Comparison of ENCODE assay signal across 1 cellular context in the genomic region with DNA sequence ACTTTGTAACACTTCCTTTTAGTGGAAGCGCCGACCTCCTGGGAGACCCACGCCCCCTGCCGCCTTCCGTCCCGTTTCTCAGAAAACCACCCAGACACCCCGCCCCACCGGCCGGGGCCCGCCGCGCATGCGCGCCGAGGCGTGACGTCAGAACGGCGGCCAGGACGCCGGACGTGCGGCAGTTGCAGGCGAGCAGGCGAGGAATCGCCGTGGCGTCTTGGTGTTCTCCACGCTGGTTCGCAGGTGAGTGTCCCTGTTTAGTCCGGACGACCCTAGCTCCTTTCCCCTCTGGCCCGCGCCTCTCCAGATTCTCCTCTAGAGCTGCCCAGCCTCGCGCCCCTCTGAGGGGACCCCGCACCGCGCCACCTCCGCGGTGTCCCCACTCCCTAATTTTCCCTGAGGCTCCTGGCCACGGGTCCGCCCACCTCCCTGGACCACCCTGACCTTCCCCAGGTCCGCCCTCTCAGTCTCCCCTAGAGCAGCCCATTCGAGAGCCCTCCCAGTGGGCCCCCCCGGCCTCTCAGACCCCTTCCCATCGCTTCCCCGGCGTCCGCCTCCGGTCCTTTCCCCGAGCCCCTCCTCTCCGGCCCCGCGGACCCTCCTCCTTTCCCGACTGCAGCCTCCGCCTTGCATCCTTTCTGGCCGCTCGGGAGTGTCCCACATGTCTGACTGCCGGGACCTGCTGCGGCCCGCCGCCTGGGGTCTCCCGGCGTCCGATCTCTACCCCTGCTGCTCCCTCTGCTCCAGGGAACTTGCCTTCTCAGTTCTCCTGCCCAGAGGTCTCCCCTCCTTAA.
TF ChIP-seq lines count a peak whose summit lies in the region.

A gene with protein sequence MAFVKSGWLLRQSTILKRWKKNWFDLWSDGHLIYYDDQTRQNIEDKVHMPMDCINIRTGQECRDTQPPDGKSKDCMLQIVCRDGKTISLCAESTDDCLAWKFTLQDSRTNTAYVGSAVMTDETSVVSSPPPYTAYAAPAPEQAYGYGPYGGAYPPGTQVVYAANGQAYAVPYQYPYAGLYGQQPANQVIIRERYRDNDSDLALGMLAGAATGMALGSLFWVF (plus strand): TSS at position 181 of the 794 bp plus-strand sequence. CDS start 15,606 bp downstream, outside the sequence.

TF ChIP-seq in HepG2, 621 proteins besides CTCF, POLR2A, EP300 and RAD21 (continued from another document and continues in another):
- TF ChIP-seq ADNP (CRISPR knock-in tag; IDR thresholded peaks at IDR 0.05) (no peak), RXRA (CRISPR knock-in tag; IDR thresholded peaks at IDR 0.05) (no peak), TRIM24 (CRISPR knock-in tag; IDR thresholded peaks at IDR 0.05) (no peak), MAZ (IDR thresholded peaks at IDR 0.05; ENCODE audit: borderline replicate concordance, low read depth, low read length) (no peak; the same call in 1 of the 2 replicates), MAZ (CRISPR knock-in tag; IDR thresholded peaks at IDR 0.05; ENCODE audit: low read depth) (peak; percentile 76; the same call in 1 of the 2 replicates), ZNF224 (CRISPR knock-in tag; IDR thresholded peaks at IDR 0.05) (no peak; the same call in 1 of the 2 replicates), ZNF44 (CRISPR knock-in tag; IDR thresholded peaks at IDR 0.05) (0 out of 2 replicates have a peak, but pooled peaks have one; percentile 45), TCF12 (IDR thresholded peaks at IDR 0.05) (no peak), TCF12 (CRISPR knock-in tag; IDR thresholded peaks at IDR 0.05) (0 out of 2 replicates have a peak, but pooled peaks have one; percentile 57), ZNF530 (CRISPR knock-in tag; IDR thresholded peaks at IDR 0.05; ENCODE audit: low read depth) (no peak), MYNN (CRISPR knock-in tag; IDR thresholded peaks at IDR 0.05; ENCODE audit: low read depth) (no peak), RFXAP (CRISPR knock-in tag; IDR thresholded peaks at IDR 0.05; ENCODE audit: borderline replicate concordance) (no peak), KMT2B (CRISPR knock-in tag; IDR thresholded peaks at IDR 0.05) (peak; percentile 60; the same call in 1 of the 2 replicates), TBX3 (IDR thresholded peaks at IDR 0.05; ENCODE audit: borderline replicate concordance) (no peak), ZNF607 (CRISPR knock-in tag; IDR thresholded peaks at IDR 0.05; ENCODE audit: borderline replicate concordance) (peak; percentile 84; the same call in 1 of the 2 replicates), ISX (CRISPR knock-in tag; conservative IDR thresholded peaks at IDR 0.05) (no peak), HMGA1 (CRISPR knock-in tag; conservative IDR thresholded peaks at IDR 0.05) (no peak), NFKB2 (CRISPR knock-in tag; IDR thresholded peaks at IDR 0.05; ENCODE audit: borderline replicate concordance) (no peak; the same call in 1 of the 2 replicates), SIX1 (CRISPR knock-in tag; IDR thresholded peaks at IDR 0.05; ENCODE audit: borderline replicate concordance) (no peak; the same call in 1 of the 2 replicates), SAP130 (CRISPR knock-in tag; IDR thresholded peaks at IDR 0.05; ENCODE audit: low read depth) (peak; percentile 89), ATAD3A (CRISPR knock-in tag; IDR thresholded peaks at IDR 0.05) (no peak), ZNF605 (CRISPR knock-in tag; IDR thresholded peaks at IDR 0.05) (no peak), ZSCAN31 (CRISPR knock-in tag; IDR thresholded peaks at IDR 0.05; ENCODE audit: low read depth) (peak; percentile 85), ASH2L (IDR thresholded peaks at IDR 0.05; ENCODE audit: insufficient read length, low read depth, low read length) (peak; percentile 74), ZNF446 (CRISPR knock-in tag; IDR thresholded peaks at IDR 0.05) (0 out of 2 replicates have a peak, but pooled peaks have one; percentile 18), ZNF556 (CRISPR knock-in tag; IDR thresholded peaks at IDR 0.05; ENCODE audit: borderline replicate concordance) (no peak; the same call in 1 of the 2 replicates), MZF1 (CRISPR knock-in tag; IDR thresholded peaks at IDR 0.05; ENCODE audit: borderline replicate concordance) (no peak)
- TF ChIP-seq, protein P1, sequence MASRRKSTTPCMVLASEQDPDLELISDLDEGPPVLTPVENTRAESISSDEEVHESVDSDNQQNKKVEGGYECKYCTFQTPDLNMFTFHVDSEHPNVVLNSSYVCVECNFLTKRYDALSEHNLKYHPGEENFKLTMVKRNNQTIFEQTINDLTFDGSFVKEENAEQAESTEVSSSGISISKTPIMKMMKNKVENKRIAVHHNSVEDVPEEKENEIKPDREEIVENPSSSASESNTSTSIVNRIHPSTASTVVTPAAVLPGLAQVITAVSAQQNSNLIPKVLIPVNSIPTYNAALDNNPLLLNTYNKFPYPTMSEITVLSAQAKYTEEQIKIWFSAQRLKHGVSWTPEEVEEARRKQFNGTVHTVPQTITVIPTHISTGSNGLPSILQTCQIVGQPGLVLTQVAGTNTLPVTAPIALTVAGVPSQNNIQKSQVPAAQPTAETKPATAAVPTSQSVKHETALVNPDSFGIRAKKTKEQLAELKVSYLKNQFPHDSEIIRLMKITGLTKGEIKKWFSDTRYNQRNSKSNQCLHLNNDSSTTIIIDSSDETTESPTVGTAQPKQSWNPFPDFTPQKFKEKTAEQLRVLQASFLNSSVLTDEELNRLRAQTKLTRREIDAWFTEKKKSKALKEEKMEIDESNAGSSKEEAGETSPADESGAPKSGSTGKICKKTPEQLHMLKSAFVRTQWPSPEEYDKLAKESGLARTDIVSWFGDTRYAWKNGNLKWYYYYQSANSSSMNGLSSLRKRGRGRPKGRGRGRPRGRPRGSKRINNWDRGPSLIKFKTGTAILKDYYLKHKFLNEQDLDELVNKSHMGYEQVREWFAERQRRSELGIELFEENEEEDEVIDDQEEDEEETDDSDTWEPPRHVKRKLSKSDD (CRISPR knock-in tag; IDR thresholded peaks at IDR 0.05; ENCODE audit: low read depth), result no peak
- TF ChIP-seq, protein P2, sequence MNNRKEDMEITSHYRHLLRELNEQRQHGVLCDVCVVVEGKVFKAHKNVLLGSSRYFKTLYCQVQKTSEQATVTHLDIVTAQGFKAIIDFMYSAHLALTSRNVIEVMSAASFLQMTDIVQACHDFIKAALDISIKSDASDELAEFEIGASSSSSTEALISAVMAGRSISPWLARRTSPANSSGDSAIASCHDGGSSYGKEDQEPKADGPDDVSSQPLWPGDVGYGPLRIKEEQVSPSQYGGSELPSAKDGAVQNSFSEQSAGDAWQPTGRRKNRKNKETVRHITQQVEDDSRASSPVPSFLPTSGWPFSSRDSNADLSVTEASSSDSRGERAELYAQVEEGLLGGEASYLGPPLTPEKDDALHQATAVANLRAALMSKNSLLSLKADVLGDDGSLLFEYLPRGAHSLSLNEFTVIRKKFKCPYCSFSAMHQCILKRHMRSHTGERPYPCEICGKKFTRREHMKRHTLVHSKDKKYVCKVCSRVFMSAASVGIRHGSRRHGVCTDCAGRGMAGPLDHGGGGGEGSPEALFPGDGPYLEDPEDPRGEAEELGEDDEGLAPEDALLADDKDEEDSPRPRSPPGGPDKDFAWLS (CRISPR knock-in tag; IDR thresholded peaks at IDR 0.05; ENCODE audit: borderline replicate concordance), result no peak
- TF ChIP-seq, protein P3, sequence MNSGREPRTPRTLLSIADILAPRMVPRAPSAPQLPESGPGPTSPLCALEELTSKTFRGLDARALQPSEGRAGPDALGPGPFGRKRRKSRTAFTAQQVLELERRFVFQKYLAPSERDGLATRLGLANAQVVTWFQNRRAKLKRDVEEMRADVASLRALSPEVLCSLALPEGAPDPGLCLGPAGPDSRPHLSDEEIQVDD (CRISPR knock-in tag; IDR thresholded peaks at IDR 0.05; ENCODE audit: borderline replicate concordance), result no peak
- TF ChIP-seq, protein P4, sequence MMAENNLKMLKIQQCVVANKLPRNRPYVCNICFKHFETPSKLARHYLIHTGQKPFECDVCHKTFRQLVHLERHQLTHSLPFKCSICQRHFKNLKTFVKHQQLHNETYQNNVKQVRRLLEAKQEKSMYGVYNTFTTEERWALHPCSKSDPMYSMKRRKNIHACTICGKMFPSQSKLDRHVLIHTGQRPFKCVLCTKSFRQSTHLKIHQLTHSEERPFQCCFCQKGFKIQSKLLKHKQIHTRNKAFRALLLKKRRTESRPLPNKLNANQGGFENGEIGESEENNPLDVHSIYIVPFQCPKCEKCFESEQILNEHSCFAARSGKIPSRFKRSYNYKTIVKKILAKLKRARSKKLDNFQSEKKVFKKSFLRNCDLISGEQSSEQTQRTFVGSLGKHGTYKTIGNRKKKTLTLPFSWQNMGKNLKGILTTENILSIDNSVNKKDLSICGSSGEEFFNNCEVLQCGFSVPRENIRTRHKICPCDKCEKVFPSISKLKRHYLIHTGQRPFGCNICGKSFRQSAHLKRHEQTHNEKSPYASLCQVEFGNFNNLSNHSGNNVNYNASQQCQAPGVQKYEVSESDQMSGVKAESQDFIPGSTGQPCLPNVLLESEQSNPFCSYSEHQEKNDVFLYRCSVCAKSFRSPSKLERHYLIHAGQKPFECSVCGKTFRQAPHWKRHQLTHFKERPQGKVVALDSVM (CRISPR knock-in tag; IDR thresholded peaks at IDR 0.05), result no peak; the same call in 1 of the 2 replicates
- TF ChIP-seq, protein P5, sequence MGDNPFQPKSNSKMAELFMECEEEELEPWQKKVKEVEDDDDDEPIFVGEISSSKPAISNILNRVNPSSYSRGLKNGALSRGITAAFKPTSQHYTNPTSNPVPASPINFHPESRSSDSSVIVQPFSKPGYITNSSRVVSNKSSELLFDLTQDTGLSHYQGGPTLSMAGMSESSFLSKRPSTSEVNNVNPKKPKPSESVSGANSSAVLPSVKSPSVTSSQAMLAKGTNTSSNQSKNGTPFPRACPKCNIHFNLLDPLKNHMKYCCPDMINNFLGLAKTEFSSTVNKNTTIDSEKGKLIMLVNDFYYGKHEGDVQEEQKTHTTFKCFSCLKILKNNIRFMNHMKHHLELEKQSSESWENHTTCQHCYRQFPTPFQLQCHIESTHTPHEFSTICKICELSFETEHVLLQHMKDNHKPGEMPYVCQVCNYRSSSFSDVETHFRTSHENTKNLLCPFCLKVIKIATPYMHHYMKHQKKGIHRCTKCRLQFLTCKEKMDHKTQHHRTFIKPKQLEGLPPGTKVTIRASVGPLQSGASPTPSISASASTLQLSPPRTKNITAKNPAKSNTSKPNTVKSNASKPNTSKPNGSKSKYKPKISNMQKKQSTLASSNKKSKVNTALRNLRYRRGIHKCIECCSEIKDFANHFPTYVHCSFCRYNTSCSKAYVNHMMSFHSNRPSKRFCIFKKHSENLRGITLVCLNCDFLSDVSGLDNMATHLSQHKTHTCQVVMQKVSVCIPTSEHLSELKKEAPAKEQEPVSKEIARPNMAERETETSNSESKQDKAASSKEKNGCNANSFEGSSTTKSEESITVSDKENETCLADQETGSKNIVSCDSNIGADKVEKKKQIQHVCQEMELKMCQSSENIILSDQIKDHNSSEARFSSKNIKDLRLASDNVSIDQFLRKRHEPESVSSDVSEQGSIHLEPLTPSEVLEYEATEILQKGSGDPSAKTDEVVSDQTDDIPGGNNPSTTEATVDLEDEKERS (CRISPR knock-in tag; IDR thresholded peaks at IDR 0.05), result no peak
- TF ChIP-seq, protein P6, sequence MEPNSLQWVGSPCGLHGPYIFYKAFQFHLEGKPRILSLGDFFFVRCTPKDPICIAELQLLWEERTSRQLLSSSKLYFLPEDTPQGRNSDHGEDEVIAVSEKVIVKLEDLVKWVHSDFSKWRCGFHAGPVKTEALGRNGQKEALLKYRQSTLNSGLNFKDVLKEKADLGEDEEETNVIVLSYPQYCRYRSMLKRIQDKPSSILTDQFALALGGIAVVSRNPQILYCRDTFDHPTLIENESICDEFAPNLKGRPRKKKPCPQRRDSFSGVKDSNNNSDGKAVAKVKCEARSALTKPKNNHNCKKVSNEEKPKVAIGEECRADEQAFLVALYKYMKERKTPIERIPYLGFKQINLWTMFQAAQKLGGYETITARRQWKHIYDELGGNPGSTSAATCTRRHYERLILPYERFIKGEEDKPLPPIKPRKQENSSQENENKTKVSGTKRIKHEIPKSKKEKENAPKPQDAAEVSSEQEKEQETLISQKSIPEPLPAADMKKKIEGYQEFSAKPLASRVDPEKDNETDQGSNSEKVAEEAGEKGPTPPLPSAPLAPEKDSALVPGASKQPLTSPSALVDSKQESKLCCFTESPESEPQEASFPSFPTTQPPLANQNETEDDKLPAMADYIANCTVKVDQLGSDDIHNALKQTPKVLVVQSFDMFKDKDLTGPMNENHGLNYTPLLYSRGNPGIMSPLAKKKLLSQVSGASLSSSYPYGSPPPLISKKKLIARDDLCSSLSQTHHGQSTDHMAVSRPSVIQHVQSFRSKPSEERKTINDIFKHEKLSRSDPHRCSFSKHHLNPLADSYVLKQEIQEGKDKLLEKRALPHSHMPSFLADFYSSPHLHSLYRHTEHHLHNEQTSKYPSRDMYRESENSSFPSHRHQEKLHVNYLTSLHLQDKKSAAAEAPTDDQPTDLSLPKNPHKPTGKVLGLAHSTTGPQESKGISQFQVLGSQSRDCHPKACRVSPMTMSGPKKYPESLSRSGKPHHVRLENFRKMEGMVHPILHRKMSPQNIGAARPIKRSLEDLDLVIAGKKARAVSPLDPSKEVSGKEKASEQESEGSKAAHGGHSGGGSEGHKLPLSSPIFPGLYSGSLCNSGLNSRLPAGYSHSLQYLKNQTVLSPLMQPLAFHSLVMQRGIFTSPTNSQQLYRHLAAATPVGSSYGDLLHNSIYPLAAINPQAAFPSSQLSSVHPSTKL (CRISPR knock-in tag; IDR thresholded peaks at IDR 0.05), result peak; percentile 38; the same call in 1 of the 2 replicates
- TF ChIP-seq, protein P7, sequence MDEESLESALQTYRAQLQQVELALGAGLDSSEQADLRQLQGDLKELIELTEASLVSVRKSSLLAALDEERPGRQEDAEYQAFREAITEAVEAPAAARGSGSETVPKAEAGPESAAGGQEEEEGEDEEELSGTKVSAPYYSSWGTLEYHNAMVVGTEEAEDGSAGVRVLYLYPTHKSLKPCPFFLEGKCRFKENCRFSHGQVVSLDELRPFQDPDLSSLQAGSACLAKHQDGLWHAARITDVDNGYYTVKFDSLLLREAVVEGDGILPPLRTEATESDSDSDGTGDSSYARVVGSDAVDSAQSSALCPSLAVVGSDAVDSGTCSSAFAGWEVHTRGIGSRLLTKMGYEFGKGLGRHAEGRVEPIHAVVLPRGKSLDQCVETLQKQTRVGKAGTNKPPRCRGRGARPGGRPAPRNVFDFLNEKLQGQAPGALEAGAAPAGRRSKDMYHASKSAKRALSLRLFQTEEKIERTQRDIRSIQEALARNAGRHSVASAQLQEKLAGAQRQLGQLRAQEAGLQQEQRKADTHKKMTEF (CRISPR knock-in tag; IDR thresholded peaks at IDR 0.05), result peak; percentile 35
- TF ChIP-seq, protein P8, sequence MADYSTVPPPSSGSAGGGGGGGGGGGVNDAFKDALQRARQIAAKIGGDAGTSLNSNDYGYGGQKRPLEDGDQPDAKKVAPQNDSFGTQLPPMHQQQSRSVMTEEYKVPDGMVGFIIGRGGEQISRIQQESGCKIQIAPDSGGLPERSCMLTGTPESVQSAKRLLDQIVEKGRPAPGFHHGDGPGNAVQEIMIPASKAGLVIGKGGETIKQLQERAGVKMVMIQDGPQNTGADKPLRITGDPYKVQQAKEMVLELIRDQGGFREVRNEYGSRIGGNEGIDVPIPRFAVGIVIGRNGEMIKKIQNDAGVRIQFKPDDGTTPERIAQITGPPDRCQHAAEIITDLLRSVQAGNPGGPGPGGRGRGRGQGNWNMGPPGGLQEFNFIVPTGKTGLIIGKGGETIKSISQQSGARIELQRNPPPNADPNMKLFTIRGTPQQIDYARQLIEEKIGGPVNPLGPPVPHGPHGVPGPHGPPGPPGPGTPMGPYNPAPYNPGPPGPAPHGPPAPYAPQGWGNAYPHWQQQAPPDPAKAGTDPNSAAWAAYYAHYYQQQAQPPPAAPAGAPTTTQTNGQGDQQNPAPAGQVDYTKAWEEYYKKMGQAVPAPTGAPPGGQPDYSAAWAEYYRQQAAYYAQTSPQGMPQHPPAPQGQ (CRISPR knock-in tag; IDR thresholded peaks at IDR 0.05; ENCODE audit: borderline replicate concordance), result no peak
